ENCODE assay signal across 10 cellular contexts in genomic region chr17:79811888-79812205, GRCh38. TPM values are rescaled to one million over a fixed set of nuclear protein-coding genes. Genes with fewer than 3 reads are reported as not detected.
DNase-seq lines count a peak whose midpoint lies in the region; ATAC-seq, FAIRE-seq and TF ChIP-seq lines count a peak whose summit lies in the region.
"Had no signal": no experiment of that assay in that cellular context is flagged by ENCODE, and none has a peak within 500 bp of the region (broad histone marks: within the 10 kb centered on the region; RNA-seq: fewer than 3 reads in every experiment).

No MANE protein-coding gene starts in this region.

- no peak overlapping the region for H4K91ac ChIP-seq in H1 (replicated peaks; ENCODE audit: insufficient read length, low read length)

- no peak for TF ChIP-seq POLR2A in H1 (IDR thresholded peaks at IDR 0.05; ENCODE audit: control extremely low read depth in 1 of 2, low read depth in 2 of 2, low read length in 2 of 2)

- peak overlapping the region; percentile 62 for H2BK12ac ChIP-seq in H1 (ENCODE audit: low read depth, low read length)

- H3K14ac ChIP-seq in H1 (ENCODE audit: insufficient read length): no peak overlapping the region

- H2AK5ac ChIP-seq in H1 (ENCODE audit: low read depth, low read length): no peak overlapping the region

- H3K4me1 ChIP-seq in NT2/D1 (ENCODE audit: insufficient read depth, insufficient read length): peaks cover 33% of the 10 kb centered on the region
- H3K4me1 ChIP-seq in H1 (replicated peaks in 1 of 4; ENCODE audit: control insufficient read depth in 3 of 4, insufficient read depth in 4 of 4, low read length in 3 of 4): peaks cover 0 to 43% (median 36%) of the 10 kb centered on the region in 4 experiments; a peak in 6 of 7 replicates
- H3K4me1 ChIP-seq in skeletal muscle satellite cell (ENCODE audit: control insufficient read depth, insufficient read depth, low read length): peaks cover 27% of the 10 kb centered on the region
- H3K4me1 ChIP-seq in foreskin keratinocyte: no peaks in the 10 kb centered on the region

- no peak for DNase-seq in activated CD4-positive, alpha-beta T cell treated with anti-CD3 and anti-CD28 coated beads, Interleukin-2, amount 10 ng/mL, durations not matched to agents 7 days and 5 days
- no peak for DNase-seq in activated CD4-positive, alpha-beta T cell treated with anti-CD3 and anti-CD28 coated beads, Interleukin-2, amount 50 U/mL, for 4 hours
- DNase-seq in NT2/D1 (ENCODE audit: low read depth, low spot score): no peak
- DNase-seq in H1 (ENCODE audit: low read depth in 1 of 2, low spot score in 2 of 2): no peak
- DNase-seq in foreskin keratinocyte: no peak
- no peak for DNase-seq in nucleus accumbens (lab: John Stamatoyannopoulos, UW)
- DNase-seq: gastrocnemius medialis; stimulated activated CD4-positive, alpha-beta T cell treated with anti-CD3 and anti-CD28 coated beads, Interleukin-12 subunit alpha, Interleukin-12 subunit beta, amount 100 ng/mL, for 4 hours had no signal

- H3K9me3 ChIP-seq in NT2/D1 (ENCODE audit: insufficient read depth, low read length) (no peaks in the 10 kb centered on the region), H1 (ENCODE audit: insufficient read depth in 2 of 2, low read depth in 1 of 2, low read length in 1 of 2) (no peaks in the 10 kb centered on the region), skeletal muscle satellite cell (replicated peaks; ENCODE audit: low read length) (no peaks in the 10 kb centered on the region)
- H3K9me3 ChIP-seq: gastrocnemius medialis had no signal

- peaks cover 0 to 25% of the 10 kb centered on the region in 2 experiments for H4K20me1 ChIP-seq in H1 (replicated peaks in 1 of 2; ENCODE audit: control insufficient read depth in 1 of 2, insufficient read depth in 2 of 2, low read length in 2 of 2)

- H3K36me3 ChIP-seq in NT2/D1 (ENCODE audit: insufficient read depth, insufficient read length, low read length) (no peaks in the 10 kb centered on the region), H1 (ENCODE audit: control insufficient read depth in 2 of 4, insufficient read depth in 4 of 4, low read length in 3 of 4) (peaks cover 0 to 15% (median 0%) of the 10 kb centered on the region in 4 experiments; a peak in 1 of 8 replicates), skeletal muscle satellite cell (ENCODE audit: insufficient read depth, low read length) (no peaks in the 10 kb centered on the region)
- H3K36me3 ChIP-seq: gastrocnemius medialis had no signal

- TF ChIP-seq EP300 in H1 (IDR thresholded peaks at IDR 0.05; ENCODE audit: borderline replicate concordance in 1 of 2, low read depth in 2 of 2, low read length in 2 of 2): no peak

- CTCF ChIA-PET in activated CD4-positive, alpha-beta T cell treated with anti-CD3 and anti-CD28 coated beads, Interleukin-2, amount 10 ng/mL, durations not matched to agents 7 days and 5 days (lab: Charles Lee): interaction anchor here (1.3 to 22.3 kb wide), 4 partner anchors 11 to 33 kb away, joined by 5 to 257 read pairs (median 15); partner anchors contain the start of genes CBX4 and CBX8
- CTCF ChIA-PET in H1 (lab: Charles Lee; ENCODE audit: partially characterized antibody): interaction anchor here (0.9 to 19.1 kb wide), 15 partner anchors 8 to 167 kb away, joined by 3 to 576 read pairs (median 6); partner anchors contain the start of gene CBX4

- no peak for ATAC-seq in HG02852 (IDR thresholded peaks at IDR 0.05; ENCODE audit: unreplicated experiment)
- ATAC-seq in foreskin keratinocyte: no peak
- ATAC-seq: gastrocnemius medialis had no signal

- no peak for TF ChIP-seq RAD21 in H1 (IDR thresholded peaks at IDR 0.05 in 1 of 2, conservative IDR thresholded peaks at IDR 0.05 in 1 of 2; ENCODE audit: low read depth in 2 of 2, low read length in 2 of 2)

- peaks cover 6% of the 10 kb centered on the region for H3K23me2 ChIP-seq in H1 (ENCODE audit: low read depth, low read length)

- H3K4me3 Mint-ChIP-seq in activated CD4-positive, alpha-beta T cell treated with anti-CD3 and anti-CD28 coated beads, Interleukin-2, amount 10 ng/mL, durations not matched to agents 7 days and 5 days: peak overlapping the region; percentile 41

- no peak overlapping the region for H3K4ac ChIP-seq in H1 (replicated peaks; ENCODE audit: insufficient read length, low read depth, low read length)

- no peak overlapping the region for H2BK20ac ChIP-seq in H1 (ENCODE audit: low read length)

- peaks cover 94% of the 10 kb centered on the region for H3K27me3 ChIP-seq in NT2/D1 (ENCODE audit: insufficient read depth, insufficient read length)
- peaks cover 86 to 95% (median 93%) of the 10 kb centered on the region in 4 experiments for H3K27me3 ChIP-seq in H1 (replicated peaks in 1 of 4; ENCODE audit: control insufficient read depth in 3 of 4, extremely low read depth in 1 of 4, insufficient read depth in 3 of 4, low read length in 3 of 4)
- H3K27me3 ChIP-seq in skeletal muscle satellite cell (ENCODE audit: control insufficient read depth, insufficient read depth, low read length): peaks cover 75% of the 10 kb centered on the region
- peaks cover 94% of the 10 kb centered on the region for H3K27me3 ChIP-seq in foreskin keratinocyte

- 4% methylated on average over 14 of the region's 14 CpGs; no CpG with 5 or more reads in 1 of the 2 experiments for WGBS in H1 (ENCODE audit: extremely low coverage in 1 of 2, insufficient coverage in 1 of 2, insufficient read length in 1 of 2, insufficient replicate concordance in 2 of 2, low coverage in 1 of 2, low lambda C conversion rate in 2 of 2, missing lambda C conversion rate in 1 of 2), 2 experiments

- H2BK5ac ChIP-seq in H1 (ENCODE audit: low read depth, low read length): peak overlapping the region; percentile 10; the same call in 1 of the 2 replicates

- no peaks in the 10 kb centered on the region for H3K79me2 ChIP-seq in H1 (ENCODE audit: control insufficient read depth in 1 of 2, insufficient read depth in 2 of 2, low read length in 2 of 2)

- H2BK15ac ChIP-seq in H1 (ENCODE audit: low read length): no peak overlapping the region

- H3K56ac ChIP-seq in H1 (replicated peaks; ENCODE audit: insufficient read length, low read depth, low read length): no peak overlapping the region

- H3K27me3 Mint-ChIP-seq in activated CD4-positive, alpha-beta T cell treated with anti-CD3 and anti-CD28 coated beads, Interleukin-2, amount 10 ng/mL, durations not matched to agents 7 days and 5 days: peaks cover 63% of the 10 kb centered on the region

- no peak for FAIRE-seq in H1 (lab: Jason Lieb, UNC)

- H3K36me3 Mint-ChIP-seq in activated CD4-positive, alpha-beta T cell treated with anti-CD3 and anti-CD28 coated beads, Interleukin-2, amount 10 ng/mL, durations not matched to agents 7 days and 5 days (ENCODE audit: low read depth): no peaks in the 10 kb centered on the region

- H3K23ac ChIP-seq in H1 (ENCODE audit: insufficient read length): no peak overlapping the region

- no peak overlapping the region for H3K4me3 ChIP-seq in NT2/D1 (ENCODE audit: insufficient read length, low read depth)
- peak overlapping the region in 2 of 4 experiments; percentile 1 to 53; a peak in 2 of 8 replicates for H3K4me3 ChIP-seq in H1 (ENCODE audit: extremely low read depth in 1 of 4, insufficient read depth in 2 of 4, low read depth in 3 of 4, low read length in 4 of 4)
- peak overlapping the region; percentile 48 for H3K4me3 ChIP-seq in skeletal muscle satellite cell (ENCODE audit: low read length)

- H3K79me1 ChIP-seq in H1 (ENCODE audit: low read depth, low read length): no peaks in the 10 kb centered on the region

- peak overlapping the region; percentile 14; the same call in 1 of the 2 replicates for H4K8ac ChIP-seq in H1 (ENCODE audit: extremely low read depth, insufficient read depth, low read length)

- no peak for TF ChIP-seq CTCF in H1 (IDR thresholded peaks at IDR 0.05; ENCODE audit: control extremely low read depth in 1 of 3, insufficient read depth in 1 of 3, low read depth in 1 of 3, low read length in 3 of 3)
- TF ChIP-seq CTCF in foreskin keratinocyte (conservative IDR thresholded peaks at IDR 0.05): no peak

- H2AFZ ChIP-seq in H1 (ENCODE audit: low read length): no peak overlapping the region

- POLR2A ChIA-PET in activated CD4-positive, alpha-beta T cell treated with anti-CD3 and anti-CD28 coated beads, Interleukin-2, amount 10 ng/mL, durations not matched to agents 7 days and 5 days (lab: Charles Lee): no interaction called here
- POLR2A ChIA-PET in H1 (lab: Charles Lee; ENCODE audit: partially characterized antibody): interaction anchor here (0.7 to 24.0 kb wide), 8 partner anchors 8 to 173 kb away, joined by 3 to 374 read pairs (median 16); partner anchors contain the start of genes CBX4 and CBX8

- peaks cover 26% of the 10 kb centered on the region for H3K4me1 Mint-ChIP-seq in activated CD4-positive, alpha-beta T cell treated with anti-CD3 and anti-CD28 coated beads, Interleukin-2, amount 10 ng/mL, durations not matched to agents 7 days and 5 days

- H3K18ac ChIP-seq in H1 (ENCODE audit: extremely low read depth, low read length): peak overlapping the region; percentile 65; the same call in 1 of the 2 replicates

- no peaks in the 10 kb centered on the region for H3K9me3 Mint-ChIP-seq in activated CD4-positive, alpha-beta T cell treated with anti-CD3 and anti-CD28 coated beads, Interleukin-2, amount 10 ng/mL, durations not matched to agents 7 days and 5 days

- H3K9ac ChIP-seq in NT2/D1 (ENCODE audit: insufficient read length, low read depth) (peak overlapping the region; percentile 61), H1 (replicated peaks in 1 of 4; ENCODE audit: extremely low read depth in 1 of 4, low read depth in 3 of 4, low read length in 3 of 4) (no peak overlapping the region), skeletal muscle satellite cell (ENCODE audit: low read depth, low read length) (no peak overlapping the region)

- peak overlapping the region; percentile 51 to 69 for H3K4me2 ChIP-seq in H1 (ENCODE audit: insufficient read depth in 1 of 2, low read depth in 2 of 2, low read length in 2 of 2)
- H3K4me2 ChIP-seq in skeletal muscle satellite cell (ENCODE audit: low read length): peak overlapping the region; percentile 58

- H4K5ac ChIP-seq in H1 (ENCODE audit: insufficient read length, low read depth, low read length): no peak overlapping the region

- H3K27ac Mint-ChIP-seq in activated CD4-positive, alpha-beta T cell treated with anti-CD3 and anti-CD28 coated beads, Interleukin-2, amount 10 ng/mL, durations not matched to agents 7 days and 5 days: peak overlapping the region; percentile 64

- no peak overlapping the region for H2BK120ac ChIP-seq in H1 (replicated peaks; ENCODE audit: low read depth, low read length)

- no peak overlapping the region for H3K27ac ChIP-seq in H1 (ENCODE audit: low read depth, low read length)
- no peak overlapping the region for H3K27ac ChIP-seq in foreskin keratinocyte
- H3K27ac ChIP-seq: gastrocnemius medialis had no signal

RNA-seq across cellular contexts. Expression of gene CBX8, which starts 15.0 kb away (rescaled TPM):
- total RNA-seq in activated CD4-positive, alpha-beta T cell treated with anti-CD3 and anti-CD28 coated beads, Interleukin-2, amount 10 ng/mL, durations not matched to agents 7 days and 5 days: 1 to 10 TPM; 4.3 to 6.4 TPM
- 1.5 and 2.1 TPM in 2 replicates for total RNA-seq in H1 (2021; fragmentation: NEBNext Ultra II Directional; extraction: Animal tissue kit (Norgen Biotek cat#: 25700))
- polyA plus RNA-seq in H1 (2011; rRNA removed) (0.09 and 0.31 TPM in 2 replicates), foreskin keratinocyte (4.5 and 4.7 TPM in 2 replicates)
- 0.28 TPM for polyA plus RNA-seq in H1 (2011; cell fraction: cytosol; rRNA removed)
- 0.33 TPM for polyA plus RNA-seq in H1 (2011; cell fraction: nucleus; rRNA removed)
- polyA plus RNA-seq in H1 (2012, experiment 1 of 2): 0.50 to 1.6 TPM (median 1.2 TPM) in 4 replicates
- 1.0 TPM for polyA plus RNA-seq in H1 (2012, experiment 2 of 2)
- 0.30 TPM for polyA plus RNA-seq in H1 (2013, experiment 1 of 2)
- polyA plus RNA-seq in H1 (2013, experiment 2 of 2): 0.55 TPM
- 0.13 TPM in 1 of 2 replicates, not detected in the other for polyA minus RNA-seq in H1 (2011; rRNA and poly(A)+ RNA removed)
- polyA minus RNA-seq in H1 (2011; cell fraction: cytosol; rRNA and poly(A)+ RNA removed): 0.29 TPM
- polyA minus RNA-seq in H1 (2011; cell fraction: nucleus; rRNA and poly(A)+ RNA removed): 0.30 TPM
- total RNA-seq in skeletal muscle satellite cell (2012; rRNA removed): 1.5 and 3.5 TPM in 2 replicates
- 2.9 and 4.5 TPM in 2 replicates for total RNA-seq in foreskin keratinocyte

RNA-seq across cellular contexts. Expression of gene CBX4, which starts 27.4 kb away (rescaled TPM):
- total RNA-seq in activated CD4-positive, alpha-beta T cell treated with anti-CD3 and anti-CD28 coated beads, Interleukin-2, amount 10 ng/mL, durations not matched to agents 7 days and 5 days: 10 to 100 TPM; 35.0 TPM
- total RNA-seq in H1 (2021; fragmentation: NEBNext Ultra II Directional; extraction: Animal tissue kit (Norgen Biotek cat#: 25700)): 3.2 and 4.0 TPM in 2 replicates
- polyA plus RNA-seq in H1 (2011; rRNA removed) (1.8 and 3.6 TPM in 2 replicates), foreskin keratinocyte (7.6 and 7.8 TPM in 2 replicates)
- polyA plus RNA-seq in H1 (2011; cell fraction: cytosol; rRNA removed): 3.5 TPM
- polyA plus RNA-seq in H1 (2011; cell fraction: nucleus; rRNA removed): 5.3 TPM
- 0.79 to 2.9 TPM (median 2.4 TPM) in 4 replicates for polyA plus RNA-seq in H1 (2012, experiment 1 of 2)
- 1.8 TPM for polyA plus RNA-seq in H1 (2012, experiment 2 of 2)
- 2.0 TPM for polyA plus RNA-seq in H1 (2013, experiment 1 of 2)
- polyA plus RNA-seq in H1 (2013, experiment 2 of 2): 1.9 TPM
- 1.9 and 3.6 TPM in 2 replicates for polyA minus RNA-seq in H1 (2011; rRNA and poly(A)+ RNA removed)
- 13.8 TPM for polyA minus RNA-seq in H1 (2011; cell fraction: cytosol; rRNA and poly(A)+ RNA removed)
- 6.5 TPM for polyA minus RNA-seq in H1 (2011; cell fraction: nucleus; rRNA and poly(A)+ RNA removed)
- 9.9 and 10.9 TPM in 2 replicates for total RNA-seq in skeletal muscle satellite cell (2012; rRNA removed)
- total RNA-seq in foreskin keratinocyte: 10.5 and 12.4 TPM in 2 replicates

RNA-seq across cellular contexts. Expression of gene CBX2, which starts 33.9 kb away (rescaled TPM):
- total RNA-seq in activated CD4-positive, alpha-beta T cell treated with anti-CD3 and anti-CD28 coated beads, Interleukin-2, amount 10 ng/mL, durations not matched to agents 7 days and 5 days: 1 to 10 TPM; 4.6 to 5.5 TPM
- total RNA-seq in H1 (2021; fragmentation: NEBNext Ultra II Directional; extraction: Animal tissue kit (Norgen Biotek cat#: 25700)): 83.9 and 85.9 TPM in 2 replicates
- polyA plus RNA-seq in H1 (2011; rRNA removed) (64.3 and 86.5 TPM in 2 replicates), foreskin keratinocyte (3.5 and 4.3 TPM in 2 replicates)
- polyA plus RNA-seq in H1 (2011; cell fraction: cytosol; rRNA removed): 76.8 TPM
- polyA plus RNA-seq in H1 (2011; cell fraction: nucleus; rRNA removed): 109 TPM
- polyA plus RNA-seq in H1 (2012, experiment 1 of 2): 48.6 to 73.4 TPM (median 65.8 TPM) in 4 replicates
- 53.8 TPM for polyA plus RNA-seq in H1 (2012, experiment 2 of 2)
- polyA plus RNA-seq in H1 (2013, experiment 1 of 2): 40.5 TPM
- 39.5 TPM for polyA plus RNA-seq in H1 (2013, experiment 2 of 2)
- 45.5 and 56.4 TPM in 2 replicates for polyA minus RNA-seq in H1 (2011; rRNA and poly(A)+ RNA removed)
- 70.0 TPM for polyA minus RNA-seq in H1 (2011; cell fraction: cytosol; rRNA and poly(A)+ RNA removed)
- 61.7 TPM for polyA minus RNA-seq in H1 (2011; cell fraction: nucleus; rRNA and poly(A)+ RNA removed)
- 1.8 and 2.4 TPM in 2 replicates for total RNA-seq in skeletal muscle satellite cell (2012; rRNA removed)
- total RNA-seq in foreskin keratinocyte: 5.9 and 6.9 TPM in 2 replicates

Comparison
In these comparisons a context has a peak if more than half of its experiments do, and no peak if none do; other contexts are left out.
1. RNA of gene CBX2, which starts 33.9 kb away (total RNA-seq): 83.9 to 85.9 TPM in H1; 5.9 to 6.9 TPM in foreskin keratinocyte and 4.6 to 5.5 TPM in activated CD4-positive, alpha-beta T cell treated with anti-CD3 and anti-CD28 coated beads, Interleukin-2, amount 10 ng/mL, durations not matched to agents 7 days and 5 days; every median in the first group is over 10 times any median in the second.